In genomic region chr2:20326163-20326780, GRCh38 we compare ENCODE assay signal across 8 cellular contexts. TPM values are rescaled to one million over a fixed set of nuclear protein-coding genes. Genes with fewer than 3 reads are reported as not detected.
DNase-seq lines count a peak whose midpoint lies in the region; ATAC-seq, FAIRE-seq and TF ChIP-seq lines count a peak whose summit lies in the region.

No MANE protein-coding gene starts in this region.

- ATAC-seq in A549 (peak; percentile 97 to 98), HG03066 (IDR thresholded peaks at IDR 0.05; ENCODE audit: low read depth, unreplicated experiment) (peak; percentile 71)

- WGBS in A549 (ENCODE audit: missing lambda C conversion rate): 17% methylated on average over 4 of the region's 4 CpGs

- peak; percentile 76 for FAIRE-seq in A549 (lab: Jason Lieb, UNC)

- TF ChIP-seq POLR2A in A549 (IDR thresholded peaks at IDR 0.05; ENCODE audit: low read length): no peak

- no peak for TF ChIP-seq EP300 in A549 (IDR thresholded peaks at IDR 0.05)

- no peak overlapping the region for H3K27ac ChIP-seq in A549

- CTCF ChIA-PET in A549 (lab: Yijun Ruan, JAX): interaction anchor here (0.6 to 3.4 kb wide), 54 partner anchors 9 to 432 kb away, joined by 3 to 44 read pairs (median 4); partner anchors contain the start of genes LAPTM4A and SDC1

- TF ChIP-seq CTCF in A549 (IDR thresholded peaks at IDR 0.05) (peak; percentile 95), GM10266 (IDR thresholded peaks at IDR 0.05; ENCODE audit: control insufficient read depth, insufficient read depth, low read depth, missing control alignments) (peak; percentile 81), fibroblast of the aortic adventitia (IDR thresholded peaks at IDR 0.05; ENCODE audit: insufficient read depth, low read length) (peak; percentile 92)

- H3K9me3 ChIP-seq in A549: no peaks in the 10 kb centered on the region

- POLR2A ChIA-PET in A549 (lab: Yijun Ruan, JAX): interaction anchor here (0.6 to 1.3 kb wide), 4 partner anchors 8 to 325 kb away, joined by 3 read pairs; partner anchors contain the start of genes HS1BP3 and RHOB

- peak overlapping the region; percentile 19; the same call in 2 of the 3 replicates for H3K4me2 ChIP-seq in A549

- peaks cover 21% of the 10 kb centered on the region for H3K4me1 ChIP-seq in A549

- TF ChIP-seq RAD21 in A549 (conservative IDR thresholded peaks at IDR 0.05 in 1 of 2, IDR thresholded peaks at IDR 0.05 in 1 of 2): peak; percentile 69

- DNase-seq in A549 (ENCODE audit: low read depth in 1 of 2, low spot score in 1 of 2): peak; percentile 50 to 66
- DNase-seq in GM10266 (ENCODE audit: extremely low spot score): peak; percentile 23
- DNase-seq in NCI-H446 treated with DMSO at 0.1 percent for 48 hours (lab: John Stamatoyannopoulos, UW): peak; percentile 38
- DNase-seq in activated T-cell treated with anti-CD3 and anti-CD28 coated beads, Interleukin-2, amount 50 U/mL, for 1 hour: peak; percentile 50
- DNase-seq in fibroblast of the aortic adventitia (ENCODE audit: low read depth): peak; percentile 65
- DNase-seq in occipital lobe (lab: John Stamatoyannopoulos, UW): peak; percentile 10
- no peak for DNase-seq in ecto neural progenitor cell (ENCODE audit: low spot score)

- H3K4me3 ChIP-seq in A549 (no peak overlapping the region), fibroblast of the aortic adventitia (ENCODE audit: low read depth, low read length) (no peak overlapping the region)

TF ChIP-seq in A549, 52 proteins besides CTCF, POLR2A, EP300 and RAD21:
- peak; percentile 65 for TF ChIP-seq SMC3 (IDR thresholded peaks at IDR 0.05)
- no peak for TF ChIP-seq EHMT2 (IDR thresholded peaks at IDR 0.05; ENCODE audit: low read depth)
TF ChIP-seq in A549: peak in this region for 1.

RNA-seq across cellular contexts. Expression of gene PUM2, which starts 24.4 kb away (rescaled TPM):
- polyA plus RNA-seq in A549 (2011; rRNA removed): 93.8 and 94.2 TPM in 2 replicates
- 21.5 and 30.3 TPM in 2 replicates for polyA plus RNA-seq in A549 (2012; cell fraction: cytosol; rRNA removed)
- polyA plus RNA-seq in A549 (2012; cell fraction: nucleus; rRNA removed): 18.3 and 23.5 TPM in 2 replicates
- polyA plus RNA-seq in A549 (2017; fragmentation: RNase III; extraction: RNeasy Plus Mini Kit Qiagen cat#74134 plus additional on column Dnase treatment): 44.6 to 45.2 TPM (median 44.8 TPM) in 3 replicates
- 196 and 245 TPM in 2 replicates for polyA minus RNA-seq in A549 (2011; rRNA and poly(A)+ RNA removed)
- total RNA-seq in fibroblast of the aortic adventitia (ENCODE audit: low replicate concordance): 25.7 and 50.0 TPM in 2 replicates
- total RNA-seq in occipital lobe: 177 TPM
